8 cellular contexts compared by ENCODE assay signal in genomic region chr5:111511174-111512025, GRCh38. TPM values are rescaled to one million over a fixed set of nuclear protein-coding genes. Genes with fewer than 3 reads are reported as not detected.
DNase-seq lines count a peak whose midpoint lies in the region; ATAC-seq, FAIRE-seq and TF ChIP-seq lines count a peak whose summit lies in the region.

No MANE protein-coding gene starts in this region.

- RAD21 ChIA-PET in GM12878 (lab: Charles Lee; ENCODE audit: unreplicated experiment), result interaction anchor here (0.9 to 4.1 kb wide), 13 partner anchors 11 to 650 kb away, joined by 3 to 21 read pairs (median 4); partner anchors contain the start of gene NREP

- intact Hi-C loops in GM12878 (cut with micrococcal nuclease; ENCODE audit: unreplicated experiment), result loop anchor here (5.0 to 10.0 kb wide), 3 partner anchors 284 to 1013 kb away; no protein-coding TSS in a partner anchor

- DNase-seq in BJ (ENCODE audit: low read depth) (no peak), HL-60 (ENCODE audit: low read depth in 1 of 2, low spot score in 1 of 2) (no peak), GM12878 (ENCODE audit: low read depth, low spot score) (no peak), kidney epithelial cell (ENCODE audit: low read depth) (no peak), NCI-H524 treated with DMSO at 0.1 percent for 48 hours (lab: John Stamatoyannopoulos, UW) (no peak), hepatic stellate cell (ENCODE audit: low spot score) (no peak)

- H3K9ac ChIP-seq in GM12878 (ENCODE audit: control insufficient read depth, insufficient read depth, low read length), result peak overlapping the region; percentile 94
- peak overlapping the region in 3 of 5 donors; percentile 77 to 87 (median 84) for H3K9ac ChIP-seq in subcutaneous abdominal adipose tissue (ENCODE audit: low read length in 5 of 5)

- SMC1A ChIA-PET in GM12878 (lab: Charles Lee; ENCODE audit: uncharacterized antibody, unreplicated experiment), result interaction anchor here (0.8 to 7.5 kb wide), 17 partner anchors 12 to 418 kb away, joined by 3 to 49 read pairs (median 4); no protein-coding TSS in a partner anchor

- H3K4me1 ChIP-seq in GM12878 (ENCODE audit: control insufficient read depth, insufficient read depth, low read length) (no peaks in the 10 kb centered on the region), subcutaneous abdominal adipose tissue (ENCODE audit: control insufficient read depth in 5 of 5, insufficient read depth in 5 of 5, low read length in 5 of 5) (peaks cover 0 to 18% (median 15%) of the 10 kb centered on the region in 5 donors)

- ATAC-seq in GM19452 (IDR thresholded peaks at IDR 0.05; ENCODE audit: unreplicated experiment) (peak; percentile 9), GM12878 (peak; percentile 26)

- POLR2A ChIA-PET in BJ (lab: Charles Lee), result no interaction called here
- POLR2A ChIA-PET in GM12878 (lab: Charles Lee), result interaction anchor here (0.6 to 2.4 kb wide), 11 partner anchors 10 to 1479 kb away, joined by 3 to 10 read pairs (median 5); partner anchors contain the start of gene CAMK4

- CTCF ChIA-PET in BJ (lab: Yijun Ruan, JAX) (interaction anchor here (0.6 to 3.6 kb wide), 4 partner anchors 12 to 635 kb away, joined by 3 to 18 read pairs (median 4); no protein-coding TSS in a partner anchor), GM12878 (lab: Yijun Ruan, JAX) (interaction anchor here (0.7 to 3.6 kb wide), 7 partner anchors 10 to 635 kb away, joined by 3 to 29 read pairs (median 3); no protein-coding TSS in a partner anchor)

- FAIRE-seq in GM12878 (lab: Jason Lieb, UNC), result no peak

- no peak for TF ChIP-seq CTCF in BJ (IDR thresholded peaks at IDR 0.05; ENCODE audit: insufficient read depth, low read depth, low read length)
- TF ChIP-seq CTCF in HL-60 (IDR thresholded peaks at IDR 0.05; ENCODE audit: insufficient read depth, low read length), result no peak
- TF ChIP-seq CTCF in GM12878 (IDR thresholded peaks at IDR 0.05 in 2 of 3, conservative IDR thresholded peaks at IDR 0.05 in 1 of 3; ENCODE audit: control insufficient read depth in 2 of 3, extremely low read depth in 1 of 3, insufficient read depth in 1 of 3, low read depth in 3 of 3, low read length in 3 of 3), result no peak
- no peak for TF ChIP-seq CTCF in kidney epithelial cell (IDR thresholded peaks at IDR 0.05; ENCODE audit: insufficient read depth, low read length, poor library complexity, severe bottlenecking)

- no peaks in the 10 kb centered on the region; the same call in 1 of the 2 replicates for H4K20me1 ChIP-seq in GM12878 (ENCODE audit: control insufficient read depth, insufficient read depth)

- WGBS in GM12878 (ENCODE audit: insufficient coverage, insufficient replicate concordance, low lambda C conversion rate, missing lambda C conversion rate), result 1% methylated on average over 9 of the region's 9 CpGs

- H3K4me3 ChIP-seq in BJ (ENCODE audit: low read depth, low read length), result peak overlapping the region; percentile 88
- peak overlapping the region; percentile 70 for H3K4me3 ChIP-seq in HL-60 (replicated peaks; ENCODE audit: insufficient read depth, low read length)
- H3K4me3 ChIP-seq in GM12878, result peak overlapping the region; percentile 85
- peak overlapping the region; percentile 98 for H3K4me3 ChIP-seq in kidney epithelial cell (ENCODE audit: low read depth, low read length)
- peak overlapping the region; percentile 70 to 94 (median 88) for H3K4me3 ChIP-seq in subcutaneous abdominal adipose tissue (ENCODE audit: low read depth in 1 of 5, low read length in 5 of 5)

- no peak for TF ChIP-seq EP300 in GM12878 (IDR thresholded peaks at IDR 0.05; ENCODE audit: borderline replicate concordance in 1 of 2, control insufficient read depth in 1 of 2, low read depth in 2 of 2, low read length in 2 of 2)

- TSS peak; percentile 57 for BruUV-seq in GM12878 (replicated peaks; lab: Mats Ljungman, UMichigan)

- H3K27ac ChIP-seq in HL-60 (replicated peaks) (peak overlapping the region; percentile 72), GM12878 (ENCODE audit: control insufficient read depth, insufficient read depth) (peak overlapping the region; percentile 97), subcutaneous abdominal adipose tissue (ENCODE audit: low read depth, low read length) (peak overlapping the region; percentile 56)

- TF ChIP-seq POLR2A in GM12878 (IDR thresholded peaks at IDR 0.05; ENCODE audit: low read depth, low read length), result no peak

- H3K27me3 ChIP-seq in BJ (ENCODE audit: control insufficient read depth, insufficient read depth, low read length), result no peaks in the 10 kb centered on the region
- H3K27me3 ChIP-seq in HL-60 (ENCODE audit: insufficient read depth, poor library complexity, severe bottlenecking), result no peaks in the 10 kb centered on the region
- no peaks in the 10 kb centered on the region for H3K27me3 ChIP-seq in GM12878 (replicated peaks in 1 of 2; ENCODE audit: control insufficient read depth in 2 of 2, insufficient read depth in 2 of 2, low read length in 1 of 2)
- no peaks in the 10 kb centered on the region for H3K27me3 ChIP-seq in kidney epithelial cell (ENCODE audit: control insufficient read depth, insufficient read depth, low read length)
- H3K27me3 ChIP-seq in subcutaneous abdominal adipose tissue (ENCODE audit: control insufficient read depth in 5 of 5, insufficient read depth in 4 of 5, low read length in 5 of 5), result no peaks in the 10 kb centered on the region

- peak overlapping the region; percentile 87 for H3K4me2 ChIP-seq in GM12878 (ENCODE audit: control insufficient read depth, insufficient read depth)

- in situ Hi-C loops in GM12878 (cut with MboI), result loop anchor here (25.0 kb wide), 2 partner anchors 774 to 1451 kb away; partner anchors contain the start of genes SLC25A46 and TMEM232

- no peak for TF ChIP-seq RAD21 in GM12878 (IDR thresholded peaks at IDR 0.05; ENCODE audit: insufficient read depth, low read depth, low read length)

- H3K9me3 ChIP-seq in GM12878 (replicated peaks; ENCODE audit: control insufficient read depth, insufficient read depth, low read length) (no peaks in the 10 kb centered on the region), subcutaneous abdominal adipose tissue (ENCODE audit: control insufficient read depth in 5 of 5, low read length in 5 of 5) (no peaks in the 10 kb centered on the region)

- peak overlapping the region; percentile 70; the same call in 1 of the 2 replicates for H2AFZ ChIP-seq in GM12878 (ENCODE audit: control insufficient read depth, low read depth, low read length)

- peaks cover 62% of the 10 kb centered on the region for H3K79me2 ChIP-seq in GM12878 (ENCODE audit: control insufficient read depth, insufficient read depth, low read length)

- H3K36me3 ChIP-seq in BJ (ENCODE audit: control insufficient read depth, insufficient read depth, low read length) (no peaks in the 10 kb centered on the region), GM12878 (ENCODE audit: control insufficient read depth in 2 of 2, insufficient read depth in 2 of 2, low read length in 1 of 2) (peaks cover 0 to 2% of the 10 kb centered on the region in 2 experiments; a peak in 1 of 4 replicates), kidney epithelial cell (ENCODE audit: control insufficient read depth, insufficient read depth, low read length) (no peaks in the 10 kb centered on the region), subcutaneous abdominal adipose tissue (ENCODE audit: control insufficient read depth in 5 of 5, insufficient read depth in 5 of 5, low read length in 5 of 5) (no peaks in the 10 kb centered on the region)

TF ChIP-seq in GM12878, 131 proteins besides CTCF, POLR2A, EP300 and RAD21 (continues in another document):
- TF ChIP-seq WRNIP1 (IDR thresholded peaks at IDR 0.05; ENCODE audit: borderline replicate concordance, low read depth, low read length) (no peak), RCOR1 (conservative IDR thresholded peaks at IDR 0.05; ENCODE audit: low read depth, low read length) (no peak), NFIC (IDR thresholded peaks at IDR 0.05; ENCODE audit: low read depth, low read length) (0 out of 2 replicates have a peak, but pooled peaks have one; percentile 19), SMC3 (IDR thresholded peaks at IDR 0.05; ENCODE audit: borderline replicate concordance, low read length) (no peak), JUND (IDR thresholded peaks at IDR 0.05; ENCODE audit: low read depth, low read length) (no peak), ZSCAN29 (IDR thresholded peaks at IDR 0.05) (no peak)

RNA-seq across cellular contexts. Expression of gene STARD4, which starts 0.9 kb away (rescaled TPM):
- polyA plus RNA-seq in BJ (2011; rRNA removed) (8.5 and 14.6 TPM in 2 replicates), GM12878 (2011; rRNA removed) (190 and 286 TPM in 2 replicates), GM12878 (2014; fragmentation: Illumina TruSeq; extraction: Trizol) (70.4 and 93.1 TPM in 2 replicates), GM12878 (2014; fragmentation: Nextera tagmentation; extraction: Ambion mirVana) (10 to 100 TPM; 41.9 to 53.3 TPM), GM12878 (2014; rRNA removed) (54.6 and 72.8 TPM in 2 replicates), GM12878 (2016; fragmentation: Nextera tagmentation; extraction: Ambion mirVana) (10 to 100 TPM; 45.1 to 49.1 TPM)
- polyA minus RNA-seq in BJ (2011; rRNA and poly(A)+ RNA removed), result 8.6 and 10.0 TPM in 2 replicates
- 354 and 365 TPM in 2 replicates for total RNA-seq in GM12878 (2013; cell fraction: nucleolus; rRNA removed)
- total RNA-seq in GM12878 (2014; rRNA removed) (73.9 and 99.0 TPM in 2 replicates), GM12878 (2014; rRNA removed; fragmentation: Illumina TruSeq; extraction: Trizol) (90.3 and 91.8 TPM in 2 replicates), GM12878 (2021) (67.8 and 75.7 TPM in 2 replicates), kidney epithelial cell (45.8 and 56.1 TPM in 2 replicates)
- polyA plus RNA-seq in GM12878 (2011; ENCODE audit: low read depth), result 34.0 TPM
- 71.7 and 82.6 TPM in 2 replicates for polyA plus RNA-seq in GM12878 (2011; cell fraction: cytosol; rRNA removed)
- 150 and 156 TPM in 2 replicates for polyA plus RNA-seq in GM12878 (2011; cell fraction: nucleus; rRNA removed)
- 45.6 and 78.3 TPM in 2 replicates for polyA plus RNA-seq in GM12878 (2012)
- polyA minus RNA-seq in GM12878 (2011; rRNA and poly(A)+ RNA removed), result 102 and 122 TPM in 2 replicates
- 40.1 and 45.1 TPM in 2 replicates for polyA minus RNA-seq in GM12878 (2011; cell fraction: cytosol; rRNA and poly(A)+ RNA removed)
- polyA minus RNA-seq in GM12878 (2011; cell fraction: nucleus; rRNA and poly(A)+ RNA removed), result 81.0 and 92.8 TPM in 2 replicates
